17 cellular contexts compared by ENCODE assay signal in genomic region chr20:47704746-47705496, GRCh38.
A peak's percentile ranks its signal among the peaks of the same experiment; 100 is the strongest.
DNase-seq lines count a peak whose midpoint lies in the region; ATAC-seq and TF ChIP-seq lines count a peak whose summit lies in the region.
"Had no signal": no experiment of that assay in that cellular context is flagged by ENCODE, and none has a peak within 500 bp of the region (broad histone marks: within the 10 kb centered on the region; RNA-seq: fewer than 3 reads in every experiment).

No MANE protein-coding gene starts in this region.

- H3K9ac ChIP-seq in SK-N-SH, result no peak overlapping the region
- no peak overlapping the region for H3K9ac ChIP-seq in mammary epithelial cell (ENCODE audit: insufficient read depth, low read length)

- intact Hi-C loops in mammary epithelial cell (cut with micrococcal nuclease), result no loop called here

- ATAC-seq in SK-N-SH treated with all-trans-retinoic acid at 6 μM for 48 hours (peak; percentile 32; the same call in 2 of the 3 replicates), upper lobe of left lung (ENCODE audit: low FRiP score in 2 of 2) (peak; percentile 15 to 77)

- no TSS peak for BruUV-seq in mammary epithelial cell (replicated peaks; lab: Mats Ljungman, UMichigan)

- no peak for TF ChIP-seq EP300 in SK-N-SH (IDR thresholded peaks at IDR 0.05; ENCODE audit: borderline replicate concordance in 1 of 2, low read depth in 1 of 2, low read length in 1 of 2)
- TF ChIP-seq EP300 in upper lobe of left lung (IDR thresholded peaks at IDR 0.05), result no peak

- H3K4me3 ChIP-seq in SK-N-SH (ENCODE audit: low read depth in 2 of 2, low read length in 1 of 2) (no peak overlapping the region), mammary epithelial cell (replicated peaks in 1 of 3; ENCODE audit: insufficient read depth in 1 of 3, low read depth in 2 of 3, low read length in 3 of 3) (no peak overlapping the region), upper lobe of left lung (no peak overlapping the region)
- H3K4me3 ChIP-seq: skin epidermis, thyroid gland had no signal

- no peaks in the 10 kb centered on the region for H3F3A ChIP-seq in SK-N-SH (replicated peaks; ENCODE audit: insufficient read depth)

- no peak overlapping the region for H3K4me2 ChIP-seq in SK-N-SH
- H3K4me2 ChIP-seq in mammary epithelial cell (ENCODE audit: insufficient read depth, low read depth, low read length), result peak overlapping the region; percentile 29

- CTCF ChIA-PET in SK-N-SH (lab: Yijun Ruan, JAX), result interaction anchor here (1.0 to 2.1 kb wide), 3 partner anchors 20 to 915 kb away, joined by 4 to 8 read pairs (median 5); no protein-coding TSS in a partner anchor
- CTCF ChIA-PET in mammary epithelial cell (lab: Charles Lee; ENCODE audit: low non-redundant PET), result no interaction called here

- H4K20me1 ChIP-seq in SK-N-SH (ENCODE audit: insufficient read depth), result no peaks in the 10 kb centered on the region
- no peaks in the 10 kb centered on the region for H4K20me1 ChIP-seq in mammary epithelial cell (ENCODE audit: insufficient read depth, low read length)

- H3K4me1 ChIP-seq in SK-N-SH (ENCODE audit: control insufficient read depth in 1 of 2, insufficient read depth in 2 of 2, low read depth in 1 of 2, low read length in 1 of 2) (peaks cover 0 to 21% of the 10 kb centered on the region in 2 experiments; a peak in 2 of 4 replicates), mammary epithelial cell (ENCODE audit: insufficient read depth, low read length) (peaks cover 9% of the 10 kb centered on the region), upper lobe of left lung (no peaks in the 10 kb centered on the region)

- no peak overlapping the region for H2AFZ ChIP-seq in SK-N-SH (ENCODE audit: low read depth)
- H2AFZ ChIP-seq in mammary epithelial cell (ENCODE audit: low read depth, low read length), result peak overlapping the region; percentile 41

- TF ChIP-seq CTCF in SK-N-SH (IDR thresholded peaks at IDR 0.05) (no peak), mammary epithelial cell (conservative IDR thresholded peaks at IDR 0.05 in 1 of 2, IDR thresholded peaks at IDR 0.05 in 1 of 2; ENCODE audit: extremely low read depth in 1 of 2, insufficient read depth in 1 of 2, low read depth in 1 of 2, low read length in 2 of 2) (no peak), upper lobe of left lung (IDR thresholded peaks at IDR 0.05) (no peak)

- POLR2A ChIA-PET in SK-N-SH (lab: Yijun Ruan, JAX), result interaction anchor here (0.6 kb wide), 1 partner anchor 10 kb away, joined by 3 read pairs; no protein-coding TSS in a partner anchor

- H3K79me2 ChIP-seq in SK-N-SH (ENCODE audit: insufficient read depth) (no peaks in the 10 kb centered on the region), mammary epithelial cell (ENCODE audit: insufficient read depth, low read length) (peaks cover 14% of the 10 kb centered on the region)

- H3K9me3 ChIP-seq in SK-N-SH (no peaks in the 10 kb centered on the region), mammary epithelial cell (replicated peaks; ENCODE audit: insufficient read depth, low read length) (no peaks in the 10 kb centered on the region), upper lobe of left lung (no peaks in the 10 kb centered on the region)
- H3K9me3 ChIP-seq: Caco-2, thyroid gland had no signal

- WGBS in SK-N-SH (ENCODE audit: low lambda C conversion rate), result 59% methylated on average over 15 of the region's 15 CpGs
- WGBS in mammary epithelial cell (ENCODE audit: low coverage, missing lambda C conversion rate), result 34% methylated on average over 12 of the region's 15 CpGs
- 67 to 73% methylated on average over 14 to 15 of the region's 15 CpGs for WGBS in upper lobe of left lung, 2 donors

- no peak for TF ChIP-seq POLR2A in upper lobe of left lung (IDR thresholded peaks at IDR 0.05)

- H3K27ac ChIP-seq in SK-N-SH (ENCODE audit: low read depth in 2 of 2, low read length in 1 of 2) (no peak overlapping the region), mammary epithelial cell (ENCODE audit: insufficient read depth, low read depth, low read length) (no peak overlapping the region), upper lobe of left lung (no peak overlapping the region)
- H3K27ac ChIP-seq: 22Rv1, thyroid gland had no signal

- H3K36me3 ChIP-seq in SK-N-SH (replicated peaks in 1 of 2; ENCODE audit: control insufficient read depth in 1 of 2, insufficient read depth in 2 of 2, low read length in 1 of 2), result peaks cover 0 to 4% of the 10 kb centered on the region in 2 experiments
- no peaks in the 10 kb centered on the region for H3K36me3 ChIP-seq in mammary epithelial cell (ENCODE audit: insufficient read depth, low read length)
- no peaks in the 10 kb centered on the region for H3K36me3 ChIP-seq in upper lobe of left lung
- H3K36me3 ChIP-seq: thyroid gland had no signal

- no peaks in the 10 kb centered on the region for H3K27me3 ChIP-seq in SK-N-SH (ENCODE audit: insufficient read depth)
- no peaks in the 10 kb centered on the region for H3K27me3 ChIP-seq in mammary epithelial cell (ENCODE audit: insufficient read depth, low read length)
- H3K27me3 ChIP-seq in upper lobe of left lung, result no peaks in the 10 kb centered on the region
- H3K27me3 ChIP-seq: thyroid gland had no signal

- TF ChIP-seq RAD21 in SK-N-SH (IDR thresholded peaks at IDR 0.05; ENCODE audit: low read length), result no peak

- in situ Hi-C loops in mammary epithelial cell (cut with MboI; ENCODE audit: low sequenced_read_pairs in 2 of 2), result no loop called here
- in situ Hi-C loops in G401 (cut with HindIII; ENCODE audit: low sequenced_read_pairs), result no loop called here

- dilution Hi-C loops in mammary epithelial cell (cut with HindIII; ENCODE audit: low sequenced_read_pairs), result no loop called here

- no peaks in the 10 kb centered on the region for H3K9me2 ChIP-seq in SK-N-SH

- no peak for DNase-seq in SK-N-SH
- peak; percentile 47 for DNase-seq in mammary epithelial cell
- peak; percentile 17 for DNase-seq in left kidney (ENCODE audit: low read depth, low spot score)
- DNase-seq in upper lobe of left lung, result no peak
- DNase-seq in inferior parietal cortex (ENCODE audit: extremely low spot score), result no peak
- DNase-seq in G401 (ENCODE audit: low spot score), result no peak
- DNase-seq in DMS153 treated with DMSO at 0.1 percent for 48 hours (lab: John Stamatoyannopoulos, UW; ENCODE audit: unreplicated experiment), result no peak
- DNase-seq: activated B cell treated with CpG ODN at 0.5 μM for 24 hours; activated T-cell treated with anti-CD3 and anti-CD28 coated beads, Interleukin-2, amount 50 U/mL, for 1 hour; Caco-2; H7; NCI-H1417; NCI-H526 treated with DMSO at 0.1 percent for 48 hours; thyroid gland had no signal

TF ChIP-seq in SK-N-SH treated with all-trans-retinoic acid at 6 μM for 48 hours, 23 proteins besides CTCF, POLR2A, EP300 and RAD21 (continues in another document):
- TF ChIP-seq OSR1 (CRISPR knock-in tag; IDR thresholded peaks at IDR 0.05) (no peak), SNAI2 (CRISPR knock-in tag; IDR thresholded peaks at IDR 0.05) (no peak), PPARA (CRISPR knock-in tag; IDR thresholded peaks at IDR 0.05; ENCODE audit: borderline replicate concordance) (no peak), BACH2 (CRISPR knock-in tag; IDR thresholded peaks at IDR 0.05; ENCODE audit: borderline replicate concordance) (no peak), TOX (CRISPR knock-in tag; IDR thresholded peaks at IDR 0.05; ENCODE audit: borderline replicate concordance) (no peak), ESRRG (CRISPR knock-in tag; IDR thresholded peaks at IDR 0.05) (no peak), ISL1 (CRISPR knock-in tag; IDR thresholded peaks at IDR 0.05) (no peak), GLIS3 (CRISPR knock-in tag; IDR thresholded peaks at IDR 0.05) (no peak), CSDC2 (CRISPR knock-in tag; IDR thresholded peaks at IDR 0.05) (no peak), ARNTL (CRISPR knock-in tag; IDR thresholded peaks at IDR 0.05; ENCODE audit: borderline replicate concordance, low read depth) (no peak)
- TF ChIP-seq, protein P1, sequence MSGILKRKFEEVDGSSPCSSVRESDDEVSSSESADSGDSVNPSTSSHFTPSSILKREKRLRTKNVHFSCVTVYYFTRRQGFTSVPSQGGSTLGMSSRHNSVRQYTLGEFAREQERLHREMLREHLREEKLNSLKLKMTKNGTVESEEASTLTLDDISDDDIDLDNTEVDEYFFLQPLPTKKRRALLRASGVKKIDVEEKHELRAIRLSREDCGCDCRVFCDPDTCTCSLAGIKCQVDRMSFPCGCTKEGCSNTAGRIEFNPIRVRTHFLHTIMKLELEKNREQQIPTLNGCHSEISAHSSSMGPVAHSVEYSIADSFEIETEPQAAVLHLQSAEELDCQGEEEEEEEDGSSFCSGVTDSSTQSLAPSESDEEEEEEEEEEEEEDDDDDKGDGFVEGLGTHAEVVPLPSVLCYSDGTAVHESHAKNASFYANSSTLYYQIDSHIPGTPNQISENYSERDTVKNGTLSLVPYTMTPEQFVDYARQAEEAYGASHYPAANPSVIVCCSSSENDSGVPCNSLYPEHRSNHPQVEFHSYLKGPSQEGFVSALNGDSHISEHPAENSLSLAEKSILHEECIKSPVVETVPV (CRISPR knock-in tag; IDR thresholded peaks at IDR 0.05), result no peak

TF ChIP-seq in SK-N-SH, 30 proteins besides CTCF, POLR2A, EP300 and RAD21:
- TF ChIP-seq PBX3 (IDR thresholded peaks at IDR 0.05) (no peak), EZH2phosphoT487 (IDR thresholded peaks at IDR 0.05; ENCODE audit: borderline replicate concordance, low read depth) (no peak), RCOR1 (IDR thresholded peaks at IDR 0.05; ENCODE audit: low read length) (no peak), RXRA (IDR thresholded peaks at IDR 0.05; ENCODE audit: borderline replicate concordance, low read depth) (no peak), TEAD4 (IDR thresholded peaks at IDR 0.05; ENCODE audit: borderline replicate concordance, insufficient read depth) (no peak), MXI1 (IDR thresholded peaks at IDR 0.05; ENCODE audit: low read depth, low read length) (no peak), GABPA (IDR thresholded peaks at IDR 0.05; ENCODE audit: low read depth) (no peak), TCF12 (IDR thresholded peaks at IDR 0.05) (no peak)
- TF ChIP-seq, protein P2, sequence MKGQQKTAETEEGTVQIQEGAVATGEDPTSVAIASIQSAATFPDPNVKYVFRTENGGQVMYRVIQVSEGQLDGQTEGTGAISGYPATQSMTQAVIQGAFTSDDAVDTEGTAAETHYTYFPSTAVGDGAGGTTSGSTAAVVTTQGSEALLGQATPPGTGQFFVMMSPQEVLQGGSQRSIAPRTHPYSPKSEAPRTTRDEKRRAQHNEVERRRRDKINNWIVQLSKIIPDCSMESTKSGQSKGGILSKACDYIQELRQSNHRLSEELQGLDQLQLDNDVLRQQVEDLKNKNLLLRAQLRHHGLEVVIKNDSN (IDR thresholded peaks at IDR 0.05; ENCODE audit: borderline replicate concordance, low read depth), result no peak

Comparison
In these comparisons a context has a peak if more than half of its experiments do, and no peak if none do; other contexts are left out.
1. DNase-seq: peak in mammary epithelial cell (single experiment) and left kidney (single experiment); none in SK-N-SH (single experiment), upper lobe of left lung (0 of 2), inferior parietal cortex (single experiment), G401 (single experiment) and DMS153 treated with DMSO at 0.1 percent for 48 hours (single experiment).